Comparison of ENCODE assay signal across 13 cellular contexts in the genomic region with DNA sequence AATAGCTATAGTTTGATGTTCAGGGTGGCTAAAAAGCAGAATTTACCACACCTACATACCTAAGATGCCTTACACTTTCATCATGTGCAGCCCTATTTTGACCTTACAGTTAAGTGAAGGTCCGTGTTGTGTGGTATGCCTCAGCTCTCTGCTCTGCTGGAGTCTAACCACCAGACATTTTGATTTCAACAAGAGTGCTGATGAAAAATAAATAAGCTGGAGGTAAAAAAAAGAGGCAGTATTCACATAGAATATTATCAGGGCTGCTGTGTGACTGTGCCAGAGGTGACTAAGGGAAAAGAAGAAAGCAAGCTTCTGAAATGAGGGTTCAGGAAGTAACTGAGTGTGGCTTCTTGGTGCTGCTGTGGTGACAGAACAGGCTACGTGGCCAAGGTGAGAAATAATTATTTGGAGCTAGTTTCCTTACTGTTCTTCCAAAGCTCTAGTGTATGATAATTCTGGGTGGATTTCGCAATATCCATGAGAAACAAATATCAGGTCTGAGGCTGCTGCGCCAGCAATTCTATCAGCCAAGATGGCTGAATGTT.
DNase-seq lines count a peak whose midpoint lies in the region; ATAC-seq, FAIRE-seq and TF ChIP-seq lines count a peak whose summit lies in the region.
"Had no signal": no experiment of that assay in that cellular context is flagged by ENCODE, and none has a peak within 500 bp of the region (broad histone marks: within the 10 kb centered on the region; RNA-seq: fewer than 3 reads in every experiment).

No MANE protein-coding gene starts in this region.

- no peak for TF ChIP-seq POLR2A in GM12891 (IDR thresholded peaks at IDR 0.05; ENCODE audit: low read depth, low read length)

- no peak overlapping the region for H3K4ac ChIP-seq in mesendoderm (ENCODE audit: low read depth, low read length)

- H2AFZ ChIP-seq in ACC112 (ENCODE audit: low read length, unreplicated experiment), result peak overlapping the region; percentile 27

- no peak overlapping the region for H2BK5ac ChIP-seq in mesendoderm (ENCODE audit: low read length)

- no CpG with 5 or more reads among the region's 4 CpGs for WGBS in mesendoderm (ENCODE audit: extremely low coverage, insufficient coverage, low lambda C conversion rate)

- H3K23ac ChIP-seq in mesendoderm (ENCODE audit: low read length), result no peak overlapping the region

- no peaks in the 10 kb centered on the region for H3K79me1 ChIP-seq in mesendoderm (ENCODE audit: low read length)

- no peak overlapping the region for H3K56ac ChIP-seq in mesendoderm (ENCODE audit: low read length)

- H3K4me1 ChIP-seq in ACC112 (ENCODE audit: control insufficient read depth, insufficient read depth, low read length, unreplicated experiment), result peaks cover 5% of the 10 kb centered on the region
- H3K4me1 ChIP-seq in mesendoderm (ENCODE audit: control insufficient read depth, low read depth, low read length), result no peaks in the 10 kb centered on the region

- peak overlapping the region; percentile 22 for H3K18ac ChIP-seq in mesendoderm (ENCODE audit: low read length)

- no peak for TF ChIP-seq CTCF in cardiac fibroblast (IDR thresholded peaks at IDR 0.05; ENCODE audit: low read depth, low read length)

- peak overlapping the region; percentile 34; the same call in 1 of the 2 replicates for H3K27ac ChIP-seq in ACC112 (ENCODE audit: low read depth, low read length)
- H3K27ac ChIP-seq in mesendoderm (ENCODE audit: low read depth, low read length), result no peak overlapping the region
- no peak overlapping the region for H3K27ac ChIP-seq in substantia nigra (ENCODE audit: low read depth, low read length, poor library complexity, severe bottlenecking)

- H3K9ac ChIP-seq in mesendoderm (ENCODE audit: low read length), result no peak overlapping the region

- no peak for FAIRE-seq in GM12891 (lab: Jason Lieb, UNC)
- FAIRE-seq: kidney had no signal

- H3K79me2 ChIP-seq in ACC112 (ENCODE audit: control insufficient read depth, insufficient read depth, low read length, unreplicated experiment), result no peaks in the 10 kb centered on the region
- no peaks in the 10 kb centered on the region for H3K79me2 ChIP-seq in mesendoderm (ENCODE audit: control insufficient read depth, insufficient read depth, low read length)

- ATAC-seq in GM18861 (IDR thresholded peaks at IDR 0.05; ENCODE audit: unreplicated experiment) (no peak), HG02798 (IDR thresholded peaks at IDR 0.05; ENCODE audit: poor library complexity, unreplicated experiment) (no peak)
- ATAC-seq: WTC11 had no signal

- H3K36me3 ChIP-seq in ACC112 (ENCODE audit: insufficient read depth, low read length), result no peaks in the 10 kb centered on the region
- H3K36me3 ChIP-seq in mesendoderm (ENCODE audit: control insufficient read depth, insufficient read depth, low read length), result no peaks in the 10 kb centered on the region

- no peak for TF ChIP-seq EP300 in Ishikawa (IDR thresholded peaks at IDR 0.05; ENCODE audit: borderline replicate concordance)

- no peak overlapping the region for H3K4me3 ChIP-seq in ACC112 (ENCODE audit: low read depth, low read length)
- no peak overlapping the region for H3K4me3 ChIP-seq in cardiac fibroblast (replicated peaks in 1 of 2; ENCODE audit: low read depth in 2 of 2, low read length in 2 of 2)
- H3K4me3 ChIP-seq in mesendoderm (ENCODE audit: low read length), result no peak overlapping the region

- no peak overlapping the region for H2AK5ac ChIP-seq in mesendoderm (ENCODE audit: low read length)

- no peak overlapping the region for H4K8ac ChIP-seq in mesendoderm (ENCODE audit: low read depth, low read length)

- no peaks in the 10 kb centered on the region for H3K27me3 ChIP-seq in ACC112 (ENCODE audit: insufficient read depth, low read length)
- no peaks in the 10 kb centered on the region for H3K27me3 ChIP-seq in mesendoderm (ENCODE audit: insufficient read depth, low read length, poor library complexity)

- no peak overlapping the region for H2BK15ac ChIP-seq in mesendoderm (replicated peaks; ENCODE audit: low read depth)

- H3K4me2 ChIP-seq in mesendoderm (ENCODE audit: low read length), result no peak overlapping the region

- peak; percentile 46 to 61 for DNase-seq in cardiac fibroblast (ENCODE audit: low read depth in 2 of 2)
- DNase-seq in mesendoderm, result peak; percentile 48
- DNase-seq in GM12891 (ENCODE audit: insufficient read length, low spot score), result no peak
- no peak for DNase-seq in substantia nigra (lab: John Stamatoyannopoulos, UW)
- DNase-seq: cerebellar nuclear complex, GF-D8, kidney, NCI-H2171 treated with DMSO at 0.1 percent for 48 hours had no signal

- TF ChIP-seq RAD21 in Ishikawa (IDR thresholded peaks at IDR 0.05; ENCODE audit: low read depth), result no peak

- H2BK120ac ChIP-seq in mesendoderm (ENCODE audit: low read depth, low read length), result no peak overlapping the region

- H4K5ac ChIP-seq in mesendoderm (ENCODE audit: low read length), result no peak overlapping the region

TF ChIP-seq in Ishikawa, 13 proteins besides CTCF, POLR2A, EP300 and RAD21 (continues in another document):
- TF ChIP-seq TEAD4 (IDR thresholded peaks at IDR 0.05) (0 out of 2 replicates have a peak, but pooled peaks have one; percentile 52), TCF12 (IDR thresholded peaks at IDR 0.05; ENCODE audit: low read depth) (0 out of 2 replicates have a peak, but pooled peaks have one; percentile 19), NFIC (IDR thresholded peaks at IDR 0.05) (no peak), YY1 (IDR thresholded peaks at IDR 0.05; ENCODE audit: low read depth) (0 out of 2 replicates have a peak, but pooled peaks have one; percentile 16), CEBPB (IDR thresholded peaks at IDR 0.05) (peak; percentile 93), MAX (IDR thresholded peaks at IDR 0.05) (no peak)
- TF ChIP-seq, protein P1, sequence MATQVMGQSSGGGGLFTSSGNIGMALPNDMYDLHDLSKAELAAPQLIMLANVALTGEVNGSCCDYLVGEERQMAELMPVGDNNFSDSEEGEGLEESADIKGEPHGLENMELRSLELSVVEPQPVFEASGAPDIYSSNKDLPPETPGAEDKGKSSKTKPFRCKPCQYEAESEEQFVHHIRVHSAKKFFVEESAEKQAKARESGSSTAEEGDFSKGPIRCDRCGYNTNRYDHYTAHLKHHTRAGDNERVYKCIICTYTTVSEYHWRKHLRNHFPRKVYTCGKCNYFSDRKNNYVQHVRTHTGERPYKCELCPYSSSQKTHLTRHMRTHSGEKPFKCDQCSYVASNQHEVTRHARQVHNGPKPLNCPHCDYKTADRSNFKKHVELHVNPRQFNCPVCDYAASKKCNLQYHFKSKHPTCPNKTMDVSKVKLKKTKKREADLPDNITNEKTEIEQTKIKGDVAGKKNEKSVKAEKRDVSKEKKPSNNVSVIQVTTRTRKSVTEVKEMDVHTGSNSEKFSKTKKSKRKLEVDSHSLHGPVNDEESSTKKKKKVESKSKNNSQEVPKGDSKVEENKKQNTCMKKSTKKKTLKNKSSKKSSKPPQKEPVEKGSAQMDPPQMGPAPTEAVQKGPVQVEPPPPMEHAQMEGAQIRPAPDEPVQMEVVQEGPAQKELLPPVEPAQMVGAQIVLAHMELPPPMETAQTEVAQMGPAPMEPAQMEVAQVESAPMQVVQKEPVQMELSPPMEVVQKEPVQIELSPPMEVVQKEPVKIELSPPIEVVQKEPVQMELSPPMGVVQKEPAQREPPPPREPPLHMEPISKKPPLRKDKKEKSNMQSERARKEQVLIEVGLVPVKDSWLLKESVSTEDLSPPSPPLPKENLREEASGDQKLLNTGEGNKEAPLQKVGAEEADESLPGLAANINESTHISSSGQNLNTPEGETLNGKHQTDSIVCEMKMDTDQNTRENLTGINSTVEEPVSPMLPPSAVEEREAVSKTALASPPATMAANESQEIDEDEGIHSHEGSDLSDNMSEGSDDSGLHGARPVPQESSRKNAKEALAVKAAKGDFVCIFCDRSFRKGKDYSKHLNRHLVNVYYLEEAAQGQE (IDR thresholded peaks at IDR 0.05; ENCODE audit: low read depth), result no peak

TF ChIP-seq in GM12891, 5 proteins besides CTCF, POLR2A, EP300 and RAD21:
- TF ChIP-seq POLR2AphosphoS5 (IDR thresholded peaks at IDR 0.05; ENCODE audit: low read depth, low read length) (no peak), SPI1 (IDR thresholded peaks at IDR 0.05; ENCODE audit: low read depth, low read length) (no peak), PAX5 (IDR thresholded peaks at IDR 0.05; ENCODE audit: insufficient read depth, low read length, severe bottlenecking) (no peak)

Comparison
In these comparisons a context has a peak if more than half of its experiments do, and no peak if none do; other contexts are left out.
1. DNase-seq: peak in cardiac fibroblast (2 of 2) and mesendoderm (single experiment); none in GM12891 (single experiment) and substantia nigra (0 of 49).